In the genomic region with DNA sequence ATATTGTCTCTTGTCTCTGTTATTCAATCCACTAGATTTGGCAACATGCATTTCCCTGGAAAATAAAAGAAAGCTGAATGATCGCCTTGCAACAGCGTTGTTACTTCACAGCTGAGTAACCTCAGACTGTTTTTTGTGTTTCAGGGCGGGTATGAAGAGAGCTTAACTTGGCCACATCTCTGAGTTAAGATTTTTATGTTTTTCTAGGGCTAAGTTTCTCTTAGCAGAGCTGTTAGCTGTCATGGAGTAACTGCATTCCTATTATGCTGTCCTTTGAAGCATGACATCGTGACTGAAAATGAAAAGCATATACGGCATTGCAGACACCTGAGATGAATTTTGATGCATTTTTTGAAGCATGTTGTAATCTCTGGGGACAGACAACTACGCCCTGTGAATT, we compare ENCODE assay signal across 13 cellular contexts.
DNase-seq lines count a peak whose midpoint lies in the region; TF ChIP-seq lines count a peak whose summit lies in the region.
"Had no signal": no experiment of that assay in that cellular context is flagged by ENCODE, and none has a peak within 500 bp of the region (broad histone marks: within the 10 kb centered on the region; RNA-seq: fewer than 3 reads in every experiment).

No MANE protein-coding gene starts in this region.

- H3K4me1 Mint-ChIP-seq in osteocyte (ENCODE audit: unreplicated experiment): peaks cover 5% of the 10 kb centered on the region
- H3K4me1 Mint-ChIP-seq: memory B cell had no signal

- H3K27ac Mint-ChIP-seq in osteocyte (ENCODE audit: unreplicated experiment): peak overlapping the region; percentile 55
- H3K27ac Mint-ChIP-seq: memory B cell had no signal

- TF ChIP-seq CTCF in fibroblast of mammary gland (conservative IDR thresholded peaks at IDR 0.05; ENCODE audit: control insufficient read depth, insufficient read depth, low read depth, low read length) (no peak), osteocyte (IDR thresholded peaks at IDR 0.05) (no peak)

- H3K36me3 Mint-ChIP-seq in osteocyte (ENCODE audit: unreplicated experiment): no peaks in the 10 kb centered on the region
- H3K36me3 Mint-ChIP-seq: memory B cell had no signal

- H3K4me3 Mint-ChIP-seq in osteocyte (ENCODE audit: unreplicated experiment): peak overlapping the region; percentile 62
- H3K4me3 Mint-ChIP-seq: memory B cell had no signal

- no peaks in the 10 kb centered on the region for H3K27me3 Mint-ChIP-seq in osteocyte (ENCODE audit: unreplicated experiment)
- H3K27me3 Mint-ChIP-seq: memory B cell had no signal

- no peaks in the 10 kb centered on the region for H3K9me3 Mint-ChIP-seq in osteocyte (ENCODE audit: unreplicated experiment)
- H3K9me3 Mint-ChIP-seq: memory B cell had no signal

- no peak overlapping the region for H3K4me3 ChIP-seq in fibroblast of mammary gland (ENCODE audit: control insufficient read depth, low read depth, low read length)
- H3K4me3 ChIP-seq: spleen had no signal

- DNase-seq in NCI-H1105 treated with DMSO at 0.1 percent for 48 hours (lab: John Stamatoyannopoulos, UW) (peak; percentile 30), NCI-H1105 (lab: John Stamatoyannopoulos, UW) (no peak), fibroblast of mammary gland (ENCODE audit: low read depth) (peak; percentile 37), osteocyte (ENCODE audit: extremely low spot score, unreplicated experiment) (no peak), H4 (ENCODE audit: low spot score) (no peak), GF-D8 (lab: John Stamatoyannopoulos, UW) (no peak)
- DNase-seq in stimulated activated CD4-positive, alpha-beta T cell treated with anti-CD3 and anti-CD28 coated beads, Interleukin-12 subunit alpha, Interleukin-12 subunit beta, amount 100 ng/mL, for 4 hours: no peak
- DNase-seq: activated effector memory CD4-positive, alpha-beta T cell treated with anti-CD3 and anti-CD28 coated beads, Interleukin-2, amount 50 U/mL, for 16 hours; caudate nucleus; COR-L47; spleen had no signal

TF ChIP-seq in PFSK-1, 5 proteins besides CTCF, POLR2A, EP300 and RAD21:
- TF ChIP-seq POLR2AphosphoS5 (IDR thresholded peaks at IDR 0.05; ENCODE audit: low read depth, low read length): no peak
- no peak for TF ChIP-seq TAF1 (IDR thresholded peaks at IDR 0.05; ENCODE audit: borderline replicate concordance, insufficient read depth, low read length)
- TF ChIP-seq SIN3A (IDR thresholded peaks at IDR 0.05; ENCODE audit: borderline replicate concordance, insufficient read depth, low read length): 0 out of 2 replicates have a peak, but pooled peaks have one; percentile 36
- TF ChIP-seq FOXP2 (optimal IDR thresholded peaks at IDR 0.05; ENCODE audit: borderline replicate concordance, extremely low read depth, extremely low read length, insufficient read depth): no peak
TF ChIP-seq in PFSK-1: peak in this region for 1.

Comparison
In these comparisons a context has a peak if more than half of its experiments do, and no peak if none do; other contexts are left out.
1. DNase-seq: peak in NCI-H1105 treated with DMSO at 0.1 percent for 48 hours (single experiment) and fibroblast of mammary gland (single experiment); none in NCI-H1105 (single experiment), osteocyte (single experiment), stimulated activated CD4-positive, alpha-beta T cell treated with anti-CD3 and anti-CD28 coated beads, Interleukin-12 subunit alpha, Interleukin-12 subunit beta, amount 100 ng/mL, for 4 hours (single experiment), H4 (single experiment) and GF-D8 (single experiment).